Comparison of ENCODE assay signal across 21 cellular contexts in the genomic region with DNA sequence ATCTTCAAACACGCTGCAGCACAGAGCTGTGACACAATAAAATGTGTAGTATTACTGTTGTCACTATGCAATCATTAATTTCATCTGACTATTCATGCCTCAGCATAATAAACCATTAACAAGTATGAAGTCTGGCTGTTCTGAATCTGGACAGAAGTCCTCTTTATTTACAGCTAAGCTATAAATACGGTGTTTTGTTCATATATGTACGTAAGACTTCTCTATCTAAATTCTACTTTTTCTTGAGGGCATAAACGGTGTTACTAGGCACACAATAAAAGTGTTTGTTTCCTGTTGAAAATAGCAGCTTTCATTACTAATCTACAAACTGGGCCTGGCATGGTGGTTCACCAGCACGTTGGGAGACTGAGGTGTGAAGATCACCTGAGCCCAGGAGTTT.
DNase-seq lines count a peak whose midpoint lies in the region; ATAC-seq, FAIRE-seq and TF ChIP-seq lines count a peak whose summit lies in the region.
"Had no signal": no experiment of that assay in that cellular context is flagged by ENCODE, and none has a peak within 500 bp of the region (broad histone marks: within the 10 kb centered on the region; RNA-seq: fewer than 3 reads in every experiment).

No MANE protein-coding gene starts in this region.

- H3K4me3 ChIP-seq in pancreas, result no peak overlapping the region
- H3K4me3 ChIP-seq: BLaER1, GM12878 had no signal

- intact Hi-C loops in pancreas (cut with DNase I), result no loop called here

- WGBS in pancreas, 2 donors, result 52 to 56% methylated on average over 5 of the region's 5 CpGs

- H3K27ac ChIP-seq in pancreas, result no peak overlapping the region
- H3K27ac ChIP-seq: BLaER1 had no signal

- in situ Hi-C loops in SK-MEL-5 (cut with HindIII; ENCODE audit: low pct_unique_long_range_greater_than_20kb, low sequenced_read_pairs), result no loop called here

- TF ChIP-seq CTCF in pancreas (IDR thresholded peaks at IDR 0.05), result no peak

- no peaks in the 10 kb centered on the region for H3K9me3 ChIP-seq in pancreas
- H3K9me3 ChIP-seq: BE2C, BLaER1, Caco-2 had no signal

- peaks cover 0 to 4% (median 0%) of the 10 kb centered on the region in 3 donors for H3K4me1 ChIP-seq in pancreas
- H3K4me1 ChIP-seq: BE2C, BLaER1, Caco-2 had no signal

- H3K36me3 ChIP-seq in pancreas, result no peaks in the 10 kb centered on the region
- H3K36me3 ChIP-seq: BE2C, BLaER1 had no signal

- FAIRE-seq in pancreas (lab: Jason Lieb, UNC), result no peak
- FAIRE-seq: A204.1, D721Med, G401.6, GM12878, GM12892, GM18507 had no signal

- ATAC-seq in pancreas (peak in 3 of 4 donors; percentile 35 to 58 (median 38)), GM21786 (IDR thresholded peaks at IDR 0.05; ENCODE audit: unreplicated experiment) (no peak), GM19328 (IDR thresholded peaks at IDR 0.05; ENCODE audit: unreplicated experiment) (no peak)
- ATAC-seq: GM12878 had no signal

- peak; percentile 90 for DNase-seq in SK-MEL-5 (ENCODE audit: low read depth, low spot score)
- no peak for DNase-seq in pancreas
- no peak for DNase-seq in GF-D8 (lab: John Stamatoyannopoulos, UW)
- DNase-seq: 8988T; ACHN; BE2C; C1 segment of cervical spinal cord; Caco-2; Calu3; CD4-positive, alpha-beta memory T cell; CD4-positive, CD25-positive, alpha-beta regulatory T cell; CD8-positive, alpha-beta memory T cell had no signal

- no peaks in the 10 kb centered on the region for H3K27me3 ChIP-seq in pancreas
- H3K27me3 ChIP-seq: BE2C, BLaER1 had no signal

Comparison
In these comparisons a context has a peak if more than half of its experiments do, and no peak if none do; other contexts are left out.
1. ATAC-seq: peak in pancreas (3 of 4); none in GM21786 (single experiment) and GM19328 (single experiment).